ENCODE assay signal across 19 cellular contexts in genomic region chr1:198255783-198256182, GRCh38.
DNase-seq lines count a peak whose midpoint lies in the region; ATAC-seq, FAIRE-seq and TF ChIP-seq lines count a peak whose summit lies in the region.
"Had no signal": no experiment of that assay in that cellular context is flagged by ENCODE, and none has a peak within 500 bp of the region (broad histone marks: within the 10 kb centered on the region; RNA-seq: fewer than 3 reads in every experiment).

No MANE protein-coding gene starts in this region.

- TF ChIP-seq EP300 in SK-N-SH (IDR thresholded peaks at IDR 0.05; ENCODE audit: borderline replicate concordance in 1 of 2, low read depth in 1 of 2, low read length in 1 of 2): no peak

- CTCF ChIA-PET in SK-N-SH (lab: Yijun Ruan, JAX): interaction anchor here (1.2 kb wide), 1 partner anchor 20 kb away, joined by 3 read pairs; no protein-coding TSS in a partner anchor
- CTCF ChIA-PET in WTC11 (lab: Charles Lee): no interaction called here

- H3K79me2 ChIP-seq in SK-N-SH (ENCODE audit: insufficient read depth) (peaks cover 94% of the 10 kb centered on the region), GM23338 (replicated peaks; ENCODE audit: insufficient read depth) (peaks cover 13% of the 10 kb centered on the region), neural progenitor cell (ENCODE audit: low read depth) (no peaks in the 10 kb centered on the region)

- POLR2A ChIA-PET in SK-N-SH (lab: Yijun Ruan, JAX) (no interaction called here), WTC11 (lab: Charles Lee) (no interaction called here)

- H3K36me3 Mint-ChIP-seq in GM23338 (ENCODE audit: low read depth): no peaks in the 10 kb centered on the region
- H3K36me3 Mint-ChIP-seq in WTC11: no peaks in the 10 kb centered on the region
- H3K36me3 Mint-ChIP-seq in neural progenitor cell: no peaks in the 10 kb centered on the region

- H3K9ac ChIP-seq in SK-N-SH (no peak overlapping the region), neural progenitor cell (no peak overlapping the region)
- H3K9ac ChIP-seq: BLaER1 treated with 17β-estradiol and CSF1 and Interleukin-3, amounts not matched to agents 10 nM and 100 nM had no signal

- H3K9me3 Mint-ChIP-seq in GM23338: no peaks in the 10 kb centered on the region
- H3K9me3 Mint-ChIP-seq in WTC11: no peaks in the 10 kb centered on the region
- H3K9me3 Mint-ChIP-seq in neural progenitor cell: peaks cover 7% of the 10 kb centered on the region
- H3K9me3 Mint-ChIP-seq: CD8-positive, alpha-beta T cell had no signal

- H3K27ac Mint-ChIP-seq in GM23338 (peak overlapping the region; percentile 73), WTC11 (peak overlapping the region; percentile 88; the same call in 1 of the 2 replicates), neural progenitor cell (no peak overlapping the region)
- H3K27ac Mint-ChIP-seq: B cell; CD8-positive, alpha-beta T cell had no signal

- peaks cover 74% of the 10 kb centered on the region for H3F3A ChIP-seq in SK-N-SH (replicated peaks; ENCODE audit: insufficient read depth)
- H3F3A ChIP-seq in GM23338 (replicated peaks; ENCODE audit: low read depth): no peaks in the 10 kb centered on the region
- no peaks in the 10 kb centered on the region for H3F3A ChIP-seq in neural progenitor cell (ENCODE audit: low read depth)

- 85% methylated on average over 1 of the region's 1 CpG for WGBS in SK-N-SH (ENCODE audit: low lambda C conversion rate)

- H3K9me3 ChIP-seq in SK-N-SH (no peaks in the 10 kb centered on the region), neural progenitor cell (ENCODE audit: low read depth) (no peaks in the 10 kb centered on the region), tibial artery (no peaks in the 10 kb centered on the region)
- H3K9me3 ChIP-seq: BLaER1 treated with 17β-estradiol and CSF1 and Interleukin-3, amounts not matched to agents 10 nM and 100 nM had no signal

- FAIRE-seq in GM12891 (lab: Jason Lieb, UNC): no peak
- FAIRE-seq: G401.6, GM12892, GM18507 had no signal

- TF ChIP-seq RAD21 in SK-N-SH (IDR thresholded peaks at IDR 0.05; ENCODE audit: low read length): no peak

- DNase-seq in SK-N-SH: no peak
- DNase-seq in GM23338 (ENCODE audit: low spot score): no peak
- DNase-seq in WTC11 (ENCODE audit: low spot score): no peak
- no peak for DNase-seq in neural progenitor cell (ENCODE audit: low spot score)
- DNase-seq in islet precursor cell: no peak
- DNase-seq in GM12891 (ENCODE audit: insufficient read length, low spot score): no peak
- DNase-seq in tibial artery: no peak
- DNase-seq: CD8-positive, alpha-beta T cell; COR-L47; GOT3; H7; KBM-7 had no signal

- ATAC-seq in SK-N-SH treated with all-trans-retinoic acid at 6 μM for 48 hours (no peak), GM23338 (no peak), WTC11 (no peak)
- ATAC-seq: CD8-positive, alpha-beta T cell had no signal

- no peaks in the 10 kb centered on the region for H4K20me1 ChIP-seq in SK-N-SH (ENCODE audit: insufficient read depth)
- no peaks in the 10 kb centered on the region for H4K20me1 ChIP-seq in GM23338 (replicated peaks; ENCODE audit: insufficient read depth)
- no peaks in the 10 kb centered on the region for H4K20me1 ChIP-seq in neural progenitor cell (ENCODE audit: low read depth)

- H3K27ac ChIP-seq in SK-N-SH (ENCODE audit: low read depth in 2 of 2, low read length in 1 of 2): peak overlapping the region; percentile 28 to 50; a peak in 2 of 4 replicates
- peak overlapping the region; percentile 40; the same call in 1 of the 2 replicates for H3K27ac ChIP-seq in GM23338 (ENCODE audit: low read depth)
- H3K27ac ChIP-seq in neural progenitor cell: no peak overlapping the region
- H3K27ac ChIP-seq in tibial artery: no peak overlapping the region
- H3K27ac ChIP-seq: 22Rv1; BLaER1 treated with 17β-estradiol and CSF1 and Interleukin-3, amounts not matched to agents 10 nM and 100 nM had no signal

- H3K36me3 ChIP-seq in SK-N-SH (replicated peaks in 1 of 2; ENCODE audit: control insufficient read depth in 1 of 2, insufficient read depth in 2 of 2, low read length in 1 of 2): peaks cover 17 to 38% of the 10 kb centered on the region in 2 experiments
- H3K36me3 ChIP-seq in GM23338 (ENCODE audit: insufficient read depth): no peaks in the 10 kb centered on the region
- no peaks in the 10 kb centered on the region for H3K36me3 ChIP-seq in neural progenitor cell
- no peaks in the 10 kb centered on the region for H3K36me3 ChIP-seq in tibial artery

- peaks cover 2% of the 10 kb centered on the region for H3K27me3 Mint-ChIP-seq in GM23338 (ENCODE audit: insufficient read depth, low read depth, poor library complexity)
- H3K27me3 Mint-ChIP-seq in WTC11 (ENCODE audit: low read depth): no peaks in the 10 kb centered on the region
- no peaks in the 10 kb centered on the region for H3K27me3 Mint-ChIP-seq in neural progenitor cell (ENCODE audit: insufficient read depth, low read depth)
- H3K27me3 Mint-ChIP-seq: B cell had no signal

- intact Hi-C loops in tibial artery (cut with DNase I; ENCODE audit: low total_unique reads): no loop called here

- H3K4me2 ChIP-seq in SK-N-SH (no peak overlapping the region), GM23338 (peak overlapping the region; percentile 55), neural progenitor cell (peak overlapping the region; percentile 25)
- H3K4me2 ChIP-seq: BLaER1 treated with 17β-estradiol and CSF1 and Interleukin-3, amounts not matched to agents 10 nM and 100 nM had no signal

- H3K4me3 ChIP-seq in SK-N-SH (ENCODE audit: low read depth in 2 of 2, low read length in 1 of 2): no peak overlapping the region
- no peak overlapping the region for H3K4me3 ChIP-seq in GM23338
- H3K4me3 ChIP-seq in neural progenitor cell: no peak overlapping the region
- H3K4me3 ChIP-seq in tibial artery: no peak overlapping the region
- H3K4me3 ChIP-seq: BLaER1 treated with 17β-estradiol and CSF1 and Interleukin-3, amounts not matched to agents 10 nM and 100 nM had no signal

- no peak overlapping the region for H3K4me3 Mint-ChIP-seq in GM23338
- no peak overlapping the region for H3K4me3 Mint-ChIP-seq in WTC11
- H3K4me3 Mint-ChIP-seq in neural progenitor cell: no peak overlapping the region
- H3K4me3 Mint-ChIP-seq: B cell; CD8-positive, alpha-beta T cell had no signal

- no peaks in the 10 kb centered on the region for H3K9me2 ChIP-seq in SK-N-SH
- no peaks in the 10 kb centered on the region for H3K9me2 ChIP-seq in GM23338 (ENCODE audit: insufficient read depth)

- H2AFZ ChIP-seq in SK-N-SH (ENCODE audit: low read depth) (no peak overlapping the region), GM23338 (no peak overlapping the region), neural progenitor cell (replicated peaks) (no peak overlapping the region)

- H3K27me3 ChIP-seq in SK-N-SH (ENCODE audit: insufficient read depth) (no peaks in the 10 kb centered on the region), GM23338 (ENCODE audit: insufficient read depth) (no peaks in the 10 kb centered on the region), neural progenitor cell (no peaks in the 10 kb centered on the region), tibial artery (no peaks in the 10 kb centered on the region)
- H3K27me3 ChIP-seq: BLaER1 treated with 17β-estradiol and CSF1 and Interleukin-3, amounts not matched to agents 10 nM and 100 nM had no signal

- H3K4me1 Mint-ChIP-seq in GM23338 (peaks cover 34% of the 10 kb centered on the region), WTC11 (peaks cover 32% of the 10 kb centered on the region), neural progenitor cell (peaks cover 5% of the 10 kb centered on the region)

- TF ChIP-seq CTCF in SK-N-SH (IDR thresholded peaks at IDR 0.05) (no peak), GM23338 (conservative IDR thresholded peaks at IDR 0.05; ENCODE audit: low read depth in 2 of 2) (no peak), WTC11 (IDR thresholded peaks at IDR 0.05) (no peak), neural progenitor cell (IDR thresholded peaks at IDR 0.05) (no peak), tibial artery (IDR thresholded peaks at IDR 0.05) (no peak)

- peaks cover 20 to 40% of the 10 kb centered on the region in 2 experiments; a peak in 2 of 4 replicates for H3K4me1 ChIP-seq in SK-N-SH (ENCODE audit: control insufficient read depth in 1 of 2, insufficient read depth in 2 of 2, low read depth in 1 of 2, low read length in 1 of 2)
- H3K4me1 ChIP-seq in GM23338 (ENCODE audit: insufficient read depth): peaks cover 30% of the 10 kb centered on the region
- H3K4me1 ChIP-seq in neural progenitor cell: peaks cover 15% of the 10 kb centered on the region
- H3K4me1 ChIP-seq in tibial artery: peaks cover 0 to 42% (median 6%) of the 10 kb centered on the region in 4 donors

- TF ChIP-seq POLR2A in GM12891 (IDR thresholded peaks at IDR 0.05; ENCODE audit: low read depth, low read length): no peak

TF ChIP-seq in SK-N-SH, 30 proteins besides CTCF, POLR2A, EP300 and RAD21 (continues in another document):
- TF ChIP-seq YY1 (IDR thresholded peaks at IDR 0.05; ENCODE audit: low read depth): no peak
- TF ChIP-seq MEF2A (IDR thresholded peaks at IDR 0.05; ENCODE audit: borderline replicate concordance, low read depth): no peak
- no peak for TF ChIP-seq CHD2 (IDR thresholded peaks at IDR 0.05; ENCODE audit: low read length, partially characterized antibody)
- no peak for TF ChIP-seq TAF1 (IDR thresholded peaks at IDR 0.05; ENCODE audit: borderline replicate concordance, low read depth, low read length)

TF ChIP-seq in SK-N-SH treated with all-trans-retinoic acid at 6 μM for 48 hours, 23 proteins besides CTCF, POLR2A, EP300 and RAD21 (continues in another document):
- no peak for TF ChIP-seq ZNF565 (CRISPR knock-in tag; conservative IDR thresholded peaks at IDR 0.05; ENCODE audit: low read depth)
- TF ChIP-seq ZFP3 (CRISPR knock-in tag; IDR thresholded peaks at IDR 0.05): no peak
- TF ChIP-seq SNAI2 (CRISPR knock-in tag; IDR thresholded peaks at IDR 0.05): no peak

TF ChIP-seq in WTC11, 78 proteins besides CTCF, POLR2A, EP300 and RAD21:
- TF ChIP-seq PRRX2 (CRISPR knock-in tag; IDR thresholded peaks at IDR 0.05): no peak
- no peak for TF ChIP-seq ZNF416 (CRISPR knock-in tag; IDR thresholded peaks at IDR 0.05)
- no peak for TF ChIP-seq MAX (CRISPR knock-in tag; IDR thresholded peaks at IDR 0.05)

TF ChIP-seq in GM12891, 5 proteins besides CTCF, POLR2A, EP300 and RAD21:
- TF ChIP-seq SPI1 (IDR thresholded peaks at IDR 0.05; ENCODE audit: low read depth, low read length) (no peak), TAF1 (IDR thresholded peaks at IDR 0.05; ENCODE audit: low read depth, low read length) (no peak), PAX5 (IDR thresholded peaks at IDR 0.05; ENCODE audit: insufficient read depth, low read length, severe bottlenecking) (no peak), POU2F2 (IDR thresholded peaks at IDR 0.05; ENCODE audit: low read depth, low read length) (no peak), POLR2AphosphoS5 (IDR thresholded peaks at IDR 0.05; ENCODE audit: low read depth, low read length) (no peak)

Comparison
In these comparisons a context has a peak if more than half of its experiments do, and no peak if none do; other contexts are left out.
1. H3K27ac ChIP-seq: peak in SK-N-SH (2 of 2) and GM23338 (single experiment); none in neural progenitor cell (single experiment) and tibial artery (0 of 2).